ENCODE assay signal across 17 cellular contexts in the genomic region with DNA sequence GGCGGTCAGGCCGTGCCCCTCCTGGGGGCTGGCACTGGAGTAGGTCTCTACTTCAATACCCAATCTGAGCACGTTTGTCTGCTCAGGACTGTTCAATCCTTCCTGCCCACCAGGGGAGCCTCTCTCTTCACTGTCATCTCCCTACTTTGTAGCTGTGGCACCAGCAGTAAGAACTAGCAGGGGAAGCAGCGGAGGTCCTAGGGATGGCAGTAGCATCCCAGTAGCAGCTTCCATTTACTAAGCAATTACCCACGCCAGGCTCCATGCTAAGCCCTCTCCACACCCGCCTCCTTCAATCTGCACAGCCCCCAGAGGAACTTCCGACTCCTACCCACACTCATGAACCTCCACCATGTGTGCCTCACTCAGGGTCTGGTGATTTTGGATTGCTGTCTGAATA. TPM values are rescaled to one million over a fixed set of nuclear protein-coding genes. Genes with fewer than 3 reads are reported as not detected.
A peak's percentile ranks its signal among the peaks of the same experiment; 100 is the strongest.
DNase-seq lines count a peak whose midpoint lies in the region; ATAC-seq and TF ChIP-seq lines count a peak whose summit lies in the region.
"Had no signal": no experiment of that assay in that cellular context is flagged by ENCODE, and none has a peak within 500 bp of the region (broad histone marks: within the 10 kb centered on the region; RNA-seq: fewer than 3 reads in every experiment).

No MANE protein-coding gene starts in this region.

- DNase-seq in GM23338 (ENCODE audit: low spot score) (no peak), left lobe of liver (ENCODE audit: low spot score) (peak; percentile 6), osteocyte (ENCODE audit: extremely low spot score, unreplicated experiment) (peak; percentile 60), G401 (ENCODE audit: low spot score) (no peak)
- DNase-seq in activated T-cell treated with anti-CD3 and anti-CD28 coated beads, Interleukin-2, amount 50 U/mL, for 4 hours: no peak
- DNase-seq in stimulated activated CD4-positive, alpha-beta T cell treated with anti-CD3 and anti-CD28 coated beads, Interleukin-12 subunit alpha, Interleukin-12 subunit beta, amount 100 ng/mL, for 4 hours: no peak
- DNase-seq: BE2C; CD4-positive, alpha-beta T cell; CD8-positive, alpha-beta memory T cell; DMS 273 treated with DMSO at 0.1 percent for 48 hours; DMS79; EL; GF-D8; GOT3 had no signal

- H3K4me2 ChIP-seq in GM23338: no peak overlapping the region
- H3K4me2 ChIP-seq: BLaER1 treated with 17β-estradiol and CSF1 and Interleukin-3, amounts not matched to agents 10 nM and 100 nM had no signal

- no peaks in the 10 kb centered on the region for H3K9me2 ChIP-seq in GM23338 (ENCODE audit: insufficient read depth)

- no peak overlapping the region for H2AFZ ChIP-seq in GM23338

- H3K4me3 Mint-ChIP-seq in GM23338 (no peak overlapping the region), osteocyte (ENCODE audit: unreplicated experiment) (no peak overlapping the region)
- H3K4me3 Mint-ChIP-seq in activated T-cell treated with anti-CD3 and anti-CD28 coated beads, Interleukin-2, amount 50 U/mL, for 4 hours: no peak overlapping the region
- H3K4me3 Mint-ChIP-seq: CD14-positive monocyte; CD4-positive, alpha-beta T cell; CD8-positive, alpha-beta memory T cell had no signal

- TF ChIP-seq CTCF in GM23338 (conservative IDR thresholded peaks at IDR 0.05; ENCODE audit: low read depth in 2 of 2) (no peak), osteocyte (IDR thresholded peaks at IDR 0.05) (no peak)

- H3K4me1 Mint-ChIP-seq in GM23338: peaks cover 13% of the 10 kb centered on the region
- H3K4me1 Mint-ChIP-seq in osteocyte (ENCODE audit: unreplicated experiment): no peaks in the 10 kb centered on the region
- no peaks in the 10 kb centered on the region for H3K4me1 Mint-ChIP-seq in activated T-cell treated with anti-CD3 and anti-CD28 coated beads, Interleukin-2, amount 50 U/mL, for 4 hours (ENCODE audit: low read depth)
- H3K4me1 Mint-ChIP-seq: CD14-positive monocyte; CD8-positive, alpha-beta memory T cell had no signal

- no peaks in the 10 kb centered on the region for H3K79me2 ChIP-seq in GM23338 (replicated peaks; ENCODE audit: insufficient read depth)

- in situ Hi-C loops in G401 (cut with HindIII; ENCODE audit: low sequenced_read_pairs): no loop called here

- H3K27me3 ChIP-seq in GM23338 (ENCODE audit: insufficient read depth): no peaks in the 10 kb centered on the region
- H3K27me3 ChIP-seq: BE2C; BLaER1 treated with 17β-estradiol and CSF1 and Interleukin-3, amounts not matched to agents 10 nM and 100 nM had no signal

- no peak overlapping the region for H3K27ac Mint-ChIP-seq in GM23338
- H3K27ac Mint-ChIP-seq in osteocyte (ENCODE audit: unreplicated experiment): no peak overlapping the region
- H3K27ac Mint-ChIP-seq: CD14-positive monocyte; CD4-positive, alpha-beta T cell; CD8-positive, alpha-beta memory T cell had no signal

- H3K9me3 Mint-ChIP-seq in GM23338: no peaks in the 10 kb centered on the region
- H3K9me3 Mint-ChIP-seq in osteocyte (ENCODE audit: unreplicated experiment): no peaks in the 10 kb centered on the region
- H3K9me3 Mint-ChIP-seq in activated T-cell treated with anti-CD3 and anti-CD28 coated beads, Interleukin-2, amount 50 U/mL, for 4 hours: no peaks in the 10 kb centered on the region
- H3K9me3 Mint-ChIP-seq: CD4-positive, alpha-beta T cell had no signal

- H3K36me3 Mint-ChIP-seq in GM23338 (ENCODE audit: low read depth) (no peaks in the 10 kb centered on the region), osteocyte (ENCODE audit: unreplicated experiment) (no peaks in the 10 kb centered on the region)
- no peaks in the 10 kb centered on the region for H3K36me3 Mint-ChIP-seq in activated T-cell treated with anti-CD3 and anti-CD28 coated beads, Interleukin-2, amount 50 U/mL, for 4 hours (ENCODE audit: insufficient read depth)
- H3K36me3 Mint-ChIP-seq: CD14-positive monocyte; CD8-positive, alpha-beta memory T cell had no signal

- H3K27ac ChIP-seq in GM23338 (ENCODE audit: low read depth): no peak overlapping the region
- H3K27ac ChIP-seq: BLaER1 treated with 17β-estradiol and CSF1 and Interleukin-3, amounts not matched to agents 10 nM and 100 nM had no signal

- peak; percentile 36; the same call in 2 of the 3 replicates for ATAC-seq in GM23338
- no peak for ATAC-seq in left lobe of liver
- no peak for ATAC-seq in activated T-cell treated with anti-CD3 and anti-CD28 coated beads, Interleukin-2, amount 50 U/mL, for 4 hours

- H3F3A ChIP-seq in GM23338 (replicated peaks; ENCODE audit: low read depth): no peaks in the 10 kb centered on the region

- H3K27me3 Mint-ChIP-seq in GM23338 (ENCODE audit: insufficient read depth, low read depth, poor library complexity) (peaks cover 13% of the 10 kb centered on the region), osteocyte (ENCODE audit: unreplicated experiment) (peaks cover 4% of the 10 kb centered on the region)
- peaks cover 33% of the 10 kb centered on the region for H3K27me3 Mint-ChIP-seq in activated T-cell treated with anti-CD3 and anti-CD28 coated beads, Interleukin-2, amount 50 U/mL, for 4 hours (ENCODE audit: low read depth)

- no peaks in the 10 kb centered on the region; the same call in 1 of the 2 replicates for H4K20me1 ChIP-seq in GM23338 (replicated peaks; ENCODE audit: insufficient read depth)
- H4K20me1 ChIP-seq: BLaER1 treated with 17β-estradiol and CSF1 and Interleukin-3, amounts not matched to agents 10 nM and 100 nM had no signal

- no peak overlapping the region for H3K4me3 ChIP-seq in GM23338
- H3K4me3 ChIP-seq: BLaER1 treated with 17β-estradiol and CSF1 and Interleukin-3, amounts not matched to agents 10 nM and 100 nM; HAP-1 had no signal

- H3K36me3 ChIP-seq in GM23338 (ENCODE audit: insufficient read depth): no peaks in the 10 kb centered on the region
- H3K36me3 ChIP-seq: BE2C; BLaER1 treated with 17β-estradiol and CSF1 and Interleukin-3, amounts not matched to agents 10 nM and 100 nM; HAP-1 had no signal

- H3K4me1 ChIP-seq in GM23338 (ENCODE audit: insufficient read depth): peaks cover 6% of the 10 kb centered on the region; the same call in 1 of the 2 replicates
- H3K4me1 ChIP-seq: BE2C; BLaER1 treated with 17β-estradiol and CSF1 and Interleukin-3, amounts not matched to agents 10 nM and 100 nM; HAP-1 had no signal

TF ChIP-seq in GM23338, 12 proteins besides CTCF, POLR2A, EP300 and RAD21 (continues in another document):
- TF ChIP-seq ZNF331 (CRISPR knock-in tag; IDR thresholded peaks at IDR 0.05; ENCODE audit: low read depth) (no peak), STAT1 (IDR thresholded peaks at IDR 0.05; ENCODE audit: unreplicated experiment) (no peak), ZNF114 (CRISPR knock-in tag; IDR thresholded peaks at IDR 0.05) (no peak), EZH2 (IDR thresholded peaks at IDR 0.05; ENCODE audit: low read depth, unreplicated experiment) (no peak), CREB1 (CRISPR knock-in tag; IDR thresholded peaks at IDR 0.05; ENCODE audit: low read depth) (no peak)
- TF ChIP-seq, protein P1, sequence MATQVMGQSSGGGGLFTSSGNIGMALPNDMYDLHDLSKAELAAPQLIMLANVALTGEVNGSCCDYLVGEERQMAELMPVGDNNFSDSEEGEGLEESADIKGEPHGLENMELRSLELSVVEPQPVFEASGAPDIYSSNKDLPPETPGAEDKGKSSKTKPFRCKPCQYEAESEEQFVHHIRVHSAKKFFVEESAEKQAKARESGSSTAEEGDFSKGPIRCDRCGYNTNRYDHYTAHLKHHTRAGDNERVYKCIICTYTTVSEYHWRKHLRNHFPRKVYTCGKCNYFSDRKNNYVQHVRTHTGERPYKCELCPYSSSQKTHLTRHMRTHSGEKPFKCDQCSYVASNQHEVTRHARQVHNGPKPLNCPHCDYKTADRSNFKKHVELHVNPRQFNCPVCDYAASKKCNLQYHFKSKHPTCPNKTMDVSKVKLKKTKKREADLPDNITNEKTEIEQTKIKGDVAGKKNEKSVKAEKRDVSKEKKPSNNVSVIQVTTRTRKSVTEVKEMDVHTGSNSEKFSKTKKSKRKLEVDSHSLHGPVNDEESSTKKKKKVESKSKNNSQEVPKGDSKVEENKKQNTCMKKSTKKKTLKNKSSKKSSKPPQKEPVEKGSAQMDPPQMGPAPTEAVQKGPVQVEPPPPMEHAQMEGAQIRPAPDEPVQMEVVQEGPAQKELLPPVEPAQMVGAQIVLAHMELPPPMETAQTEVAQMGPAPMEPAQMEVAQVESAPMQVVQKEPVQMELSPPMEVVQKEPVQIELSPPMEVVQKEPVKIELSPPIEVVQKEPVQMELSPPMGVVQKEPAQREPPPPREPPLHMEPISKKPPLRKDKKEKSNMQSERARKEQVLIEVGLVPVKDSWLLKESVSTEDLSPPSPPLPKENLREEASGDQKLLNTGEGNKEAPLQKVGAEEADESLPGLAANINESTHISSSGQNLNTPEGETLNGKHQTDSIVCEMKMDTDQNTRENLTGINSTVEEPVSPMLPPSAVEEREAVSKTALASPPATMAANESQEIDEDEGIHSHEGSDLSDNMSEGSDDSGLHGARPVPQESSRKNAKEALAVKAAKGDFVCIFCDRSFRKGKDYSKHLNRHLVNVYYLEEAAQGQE (IDR thresholded peaks at IDR 0.05; ENCODE audit: unreplicated experiment): no peak

RNA-seq across cellular contexts. Expression of a gene that starts 31.7 kb away (rescaled TPM):
- total RNA-seq in GM23338 (2014; rRNA removed; shearing (Covaris generic)): 1.4 and 2.2 TPM in 2 replicates
- 1.4 and 2.8 TPM in 2 replicates for polyA plus RNA-seq in GM23338 (2016; fragmentation: Nextera tagmentation; extraction: Ambion mirVana)
- total RNA-seq in left lobe of liver (not detected), osteocyte (not detected in 2 replicates)
- 1 to 10 TPM in 1 of 3 donors, under 1 TPM in 2; 0.42 to 1.7 (median 0.46) TPM for total RNA-seq in activated T-cell treated with anti-CD3 and anti-CD28 coated beads, Interleukin-2, amount 50 U/mL, for 4 hours
- total RNA-seq in G401 (2014; rRNA removed; shearing (Covaris generic)): not detected in 2 replicates
- total RNA-seq: CD4-positive, alpha-beta T cell had no signal
- polyA plus RNA-seq: CD14-positive monocyte; CD8-positive, alpha-beta memory T cell had no signal

Comparison
In these comparisons a context has a peak if more than half of its experiments do, and no peak if none do; other contexts are left out.
1. DNase-seq: peak in left lobe of liver (single experiment) and osteocyte (single experiment); none in GM23338 (single experiment), activated T-cell treated with anti-CD3 and anti-CD28 coated beads, Interleukin-2, amount 50 U/mL, for 4 hours (single experiment), G401 (single experiment) and stimulated activated CD4-positive, alpha-beta T cell treated with anti-CD3 and anti-CD28 coated beads, Interleukin-12 subunit alpha, Interleukin-12 subunit beta, amount 100 ng/mL, for 4 hours (single experiment).